Comparison of ENCODE assay signal across 8 cellular contexts in genomic region chr10:98446656-98447221, GRCh38. TPM values are rescaled to one million over a fixed set of nuclear protein-coding genes. Genes with fewer than 3 reads are reported as not detected.
DNase-seq lines count a peak whose midpoint lies in the region; ATAC-seq and TF ChIP-seq lines count a peak whose summit lies in the region.

Gene HPS1 (minus strand): TSS chr10:98446935. CDS start chr10:98443240, 3,695 bp downstream.

- peak; percentile 56 for DNase-seq in SIG-M5 treated with dmso at 0.1 percent for 504 hours (lab: John Stamatoyannopoulos, UW; ENCODE audit: unreplicated experiment)
- DNase-seq in SIG-M5 (lab: John Stamatoyannopoulos, UW) = no peak
- DNase-seq in NCI-H2196 treated with DMSO at 0.1 percent for 48 hours (lab: John Stamatoyannopoulos, UW; ENCODE audit: unreplicated experiment) = peak; percentile 6
- DNase-seq in activated CD4-positive, alpha-beta T cell treated with anti-CD3 and anti-CD28 coated beads, Interleukin-2, amount 50 U/mL, for 48 hours = peak; percentile 86 to 87
- peak; percentile 79 for DNase-seq in ecto neural progenitor cell (ENCODE audit: low spot score)
- peak; percentile 82 for DNase-seq in lung (ENCODE audit: low spot score)
- DNase-seq in stimulated activated CD4-positive, alpha-beta T cell treated with anti-CD3 and anti-CD28 coated beads, TNF-alpha, amount 100 ng/mL, for 24 hours (ENCODE audit: low read depth in 3 of 3) = peak; percentile 55 to 83 (median 77)

- H3K36me3 ChIP-seq in lung (ENCODE audit: control insufficient read depth in 2 of 2, insufficient read depth in 2 of 2, low read length in 2 of 2) = peaks cover 5 to 19% of the 10 kb centered on the region in 2 donors

- peak; percentile 79 for ATAC-seq in HG02938 (IDR thresholded peaks at IDR 0.05; ENCODE audit: unreplicated experiment)
- peak; percentile 98 for ATAC-seq in lung (ENCODE audit: insufficient read depth, low FRiP score)

- no peak for TF ChIP-seq CTCF in lung (IDR thresholded peaks at IDR 0.05; ENCODE audit: control extremely low read depth, extremely low read depth)

- H3K27me3 ChIP-seq in lung (ENCODE audit: control insufficient read depth, insufficient read depth) = no peaks in the 10 kb centered on the region

- peak within 1 kb of the TSS; percentile 92 to 97 for H3K27ac ChIP-seq in lung (ENCODE audit: low read depth in 1 of 2, low read length in 1 of 2)

- H3K4me3 ChIP-seq in lung = peak within 1 kb of the TSS; percentile 92

- no peaks in the 10 kb centered on the region for H3K9me3 ChIP-seq in lung (ENCODE audit: control insufficient read depth in 2 of 2, insufficient read depth in 1 of 2, low read length in 1 of 2)

- H3K4me1 ChIP-seq in lung (ENCODE audit: control insufficient read depth in 2 of 2, insufficient read depth in 2 of 2, low read length in 2 of 2) = peaks cover 0 to 4% of the 10 kb centered on the region in 2 donors

- WGBS in lung, 2 donors = 2 to 3% methylated on average over 39 to 47 of the region's 47 CpGs

RNA-seq across cellular contexts. Expression of gene HPS1, which starts in this region (rescaled TPM):
- total RNA-seq in lung = 10 to 100 TPM; 32.3 to 89.5 TPM
- polyA plus RNA-seq in lung = 10 to 100 TPM; 55.2 to 61.6 TPM
